16 cellular contexts compared by ENCODE assay signal in the genomic region with DNA sequence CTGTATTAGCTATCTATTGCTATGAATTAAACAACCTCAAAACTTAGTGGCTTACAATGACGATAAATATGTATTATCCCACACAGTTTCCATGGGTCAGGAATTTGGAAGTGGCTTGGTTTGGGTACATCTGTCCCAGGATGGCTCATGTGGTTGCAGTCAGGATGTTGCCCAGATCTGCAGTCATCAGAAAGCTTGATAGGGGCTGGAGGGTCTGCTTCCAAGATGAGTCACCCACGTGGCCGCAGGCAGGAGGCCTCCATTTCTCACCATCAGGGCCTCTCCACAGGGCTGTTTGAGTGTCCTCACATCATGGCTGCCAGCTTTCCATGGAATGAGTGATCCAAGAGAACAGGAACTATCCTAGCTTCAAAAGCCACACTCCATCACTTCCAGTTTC. TPM values are rescaled to one million over a fixed set of nuclear protein-coding genes. Genes with fewer than 3 reads are reported as not detected.
DNase-seq lines count a peak whose midpoint lies in the region; ATAC-seq lines count a peak whose summit lies in the region.
"Had no signal": no experiment of that assay in that cellular context is flagged by ENCODE, and none has a peak within 500 bp of the region (broad histone marks: within the 10 kb centered on the region; RNA-seq: fewer than 3 reads in every experiment).

No MANE protein-coding gene starts in this region.

- no peak overlapping the region for H4K91ac ChIP-seq in neuronal stem cell (ENCODE audit: low read depth, low read length, poor library complexity)

- no peak overlapping the region for H2AK5ac ChIP-seq in neuronal stem cell (ENCODE audit: low read depth, low read length)

- peaks cover 0 to 5% (median 0%) of the 10 kb centered on the region in 3 experiments for H3K27me3 ChIP-seq in neuronal stem cell (ENCODE audit: control insufficient read depth in 3 of 3, insufficient read depth in 3 of 3, low read depth in 1 of 3, low read length in 3 of 3)

- H3K9ac ChIP-seq in neuronal stem cell (ENCODE audit: low read depth, low read length, poor library complexity) = no peak overlapping the region

- H3K27ac Mint-ChIP-seq in activated T-cell treated with anti-CD3 and anti-CD28 coated beads, Interleukin-2, amount 50 U/mL, for 72 hours = peak overlapping the region; percentile 7
- no peak overlapping the region for H3K27ac Mint-ChIP-seq in activated T-cell treated with anti-CD3 and anti-CD28 coated beads, Interleukin-2, amount 50 U/mL, for 24 hours
- peak overlapping the region; percentile 80 for H3K27ac Mint-ChIP-seq in T-helper 17 cell

- H2BK15ac ChIP-seq in neuronal stem cell (ENCODE audit: low read length) = no peak overlapping the region

- no peak overlapping the region for H3K4ac ChIP-seq in neuronal stem cell (ENCODE audit: low read length)

- no peaks in the 10 kb centered on the region for H3K79me1 ChIP-seq in neuronal stem cell (ENCODE audit: low read depth, low read length)

- ATAC-seq in activated T-cell treated with anti-CD3 and anti-CD28 coated beads, Interleukin-2, amount 50 U/mL, for 72 hours (replicated peaks in 1 of 2) = no peak
- ATAC-seq in T-helper 17 cell (no peak), GM19397 (IDR thresholded peaks at IDR 0.05; ENCODE audit: unreplicated experiment) (no peak)
- ATAC-seq: GM12878 had no signal

- no peak overlapping the region for H4K8ac ChIP-seq in neuronal stem cell (ENCODE audit: low read depth, low read length)

- no peak overlapping the region for H2AFZ ChIP-seq in neuronal stem cell (ENCODE audit: low read length)

- H3K36me3 ChIP-seq in neuronal stem cell (replicated peaks in 1 of 2; ENCODE audit: control insufficient read depth in 2 of 2, insufficient read depth in 2 of 2, low read length in 2 of 2) = no peaks in the 10 kb centered on the region

- no peaks in the 10 kb centered on the region for H3K36me3 Mint-ChIP-seq in activated T-cell treated with anti-CD3 and anti-CD28 coated beads, Interleukin-2, amount 50 U/mL, for 72 hours (ENCODE audit: insufficient read depth in 2 of 2)
- H3K36me3 Mint-ChIP-seq in activated T-cell treated with anti-CD3 and anti-CD28 coated beads, Interleukin-2, amount 50 U/mL, for 24 hours (ENCODE audit: low read depth) = no peaks in the 10 kb centered on the region
- H3K36me3 Mint-ChIP-seq in T-helper 17 cell (ENCODE audit: low read depth) = no peaks in the 10 kb centered on the region
- H3K36me3 Mint-ChIP-seq: CD14-positive monocyte had no signal

- no peak overlapping the region for H2BK12ac ChIP-seq in neuronal stem cell (ENCODE audit: low read length)

- WGBS in neuronal stem cell (ENCODE audit: extremely low coverage in 2 of 2, insufficient read length in 2 of 2, insufficient replicate concordance in 1 of 2), 2 donors = no CpG with 5 or more reads among the region's 3 CpGs

- no peak overlapping the region for H2BK120ac ChIP-seq in neuronal stem cell (ENCODE audit: low read depth, low read length)

- H3K23ac ChIP-seq in neuronal stem cell (ENCODE audit: low read depth, low read length, poor library complexity) = no peak overlapping the region

- H3K4me2 ChIP-seq in neuronal stem cell (ENCODE audit: insufficient read depth, low read length, poor library complexity, severe bottlenecking) = no peak overlapping the region

- peaks cover 40% of the 10 kb centered on the region for H3K4me1 Mint-ChIP-seq in activated T-cell treated with anti-CD3 and anti-CD28 coated beads, Interleukin-2, amount 50 U/mL, for 72 hours (ENCODE audit: low read depth)
- H3K4me1 Mint-ChIP-seq in activated T-cell treated with anti-CD3 and anti-CD28 coated beads, Interleukin-2, amount 50 U/mL, for 24 hours (ENCODE audit: low read depth) = peaks cover 29% of the 10 kb centered on the region
- peaks cover 23% of the 10 kb centered on the region for H3K4me1 Mint-ChIP-seq in T-helper 17 cell

- no peaks in the 10 kb centered on the region for H3K9me3 Mint-ChIP-seq in activated T-cell treated with anti-CD3 and anti-CD28 coated beads, Interleukin-2, amount 50 U/mL, for 72 hours
- H3K9me3 Mint-ChIP-seq in activated T-cell treated with anti-CD3 and anti-CD28 coated beads, Interleukin-2, amount 50 U/mL, for 24 hours = no peaks in the 10 kb centered on the region

- H3K4me1 ChIP-seq in neuronal stem cell (ENCODE audit: control insufficient read depth in 2 of 2, insufficient read depth in 1 of 2, low read depth in 1 of 2, low read length in 2 of 2) = no peaks in the 10 kb centered on the region

- H3K4me3 Mint-ChIP-seq in activated T-cell treated with anti-CD3 and anti-CD28 coated beads, Interleukin-2, amount 50 U/mL, for 72 hours = peak overlapping the region in 1 of 2 donors; percentile 67
- H3K4me3 Mint-ChIP-seq in activated T-cell treated with anti-CD3 and anti-CD28 coated beads, Interleukin-2, amount 50 U/mL, for 24 hours = no peak overlapping the region
- H3K4me3 Mint-ChIP-seq in T-helper 17 cell = peak overlapping the region; percentile 82

- no peak overlapping the region for H2BK5ac ChIP-seq in neuronal stem cell (ENCODE audit: low read length)

- peak overlapping the region; percentile 21 for H3K18ac ChIP-seq in neuronal stem cell (ENCODE audit: low read length)

- no peaks in the 10 kb centered on the region for H3K27me3 Mint-ChIP-seq in activated T-cell treated with anti-CD3 and anti-CD28 coated beads, Interleukin-2, amount 50 U/mL, for 72 hours (ENCODE audit: low read depth)
- H3K27me3 Mint-ChIP-seq in activated T-cell treated with anti-CD3 and anti-CD28 coated beads, Interleukin-2, amount 50 U/mL, for 24 hours = no peaks in the 10 kb centered on the region
- no peaks in the 10 kb centered on the region for H3K27me3 Mint-ChIP-seq in T-helper 17 cell

- DNase-seq in activated T-cell treated with anti-CD3 and anti-CD28 coated beads, Interleukin-2, amount 50 U/mL, for 72 hours = no peak
- no peak for DNase-seq in activated T-cell treated with anti-CD3 and anti-CD28 coated beads, Interleukin-2, amount 50 U/mL, for 24 hours
- DNase-seq in HT1080 (ENCODE audit: low read depth) (peak; percentile 44), T-helper 17 cell (no peak), neuronal stem cell (ENCODE audit: low spot score) (no peak), NCI-H2029 treated with DMSO at 0.1 percent for 48 hours (lab: John Stamatoyannopoulos, UW) (no peak), amygdala (lab: John Stamatoyannopoulos, UW) (no peak)
- DNase-seq: DMS79, NCI-H1092 treated with DMSO at 0.1 percent for 48 hours, NCI-H1694, Right ventricle myocardium superior had no signal

- no peaks in the 10 kb centered on the region for H3K9me3 ChIP-seq in T-helper 17 cell (ENCODE audit: control insufficient read depth, low read length, poor library complexity, severe bottlenecking)
- peaks cover 0 to 2% of the 10 kb centered on the region in 2 donors for H3K9me3 ChIP-seq in neuronal stem cell (replicated peaks in 1 of 2; ENCODE audit: control insufficient read depth in 2 of 2, insufficient read depth in 1 of 2, low read depth in 1 of 2, low read length in 2 of 2)

- H3K27ac ChIP-seq in neuronal stem cell (replicated peaks; ENCODE audit: low read length) = no peak overlapping the region

- H3K14ac ChIP-seq in neuronal stem cell (ENCODE audit: low read length) = no peak overlapping the region

- no peak overlapping the region for H3K4me3 ChIP-seq in neuronal stem cell (ENCODE audit: low read length in 2 of 2)
- H3K4me3 ChIP-seq: GM12878 had no signal

RNA-seq across cellular contexts. Expression of a gene that starts 46.4 kb away (rescaled TPM):
- total RNA-seq in activated T-cell treated with anti-CD3 and anti-CD28 coated beads, Interleukin-2, amount 50 U/mL, for 72 hours = not detected
- 0.10 and 0.66 TPM in 2 replicates for total RNA-seq in HT1080 (2014; rRNA removed; shearing (Covaris generic))
- not detected in 2 replicates for polyA plus RNA-seq in HT1080 (2015; cell fraction: cytosol; rRNA removed)
- not detected in 2 replicates for polyA plus RNA-seq in HT1080 (2015; cell fraction: nucleus; rRNA removed)
- total RNA-seq in T-helper 17 cell = under 1 TPM; 0.63 to 0.94 TPM
- not detected for polyA plus RNA-seq in neuronal stem cell (2013, experiment 1 of 2)
- not detected for polyA plus RNA-seq in neuronal stem cell (2013, experiment 2 of 2)
- total RNA-seq: G401, GM12878, HT-29, Right ventricle myocardium superior had no signal
- polyA plus RNA-seq: CD14-positive monocyte had no signal
